In genomic region chr14:64012003-64012402, GRCh38 we compare ENCODE assay signal across 18 cellular contexts.
"Had no signal": no experiment of that assay in that cellular context is flagged by ENCODE, and none has a peak within 500 bp of the region (broad histone marks: within the 10 kb centered on the region; RNA-seq: fewer than 3 reads in every experiment).

No MANE protein-coding gene starts in this region.

- H3K4me3 Mint-ChIP-seq: dendritic cell treated with granulocyte-macrophage colony-stimulating factor and Interleukin-4, amounts not matched to agents 40 ng/mL and 50 ng/mL, for 4 days; endodermal cell; naive B cell; neural crest cell had no signal

- H3K79me2 ChIP-seq: hepatocyte had no signal

- H3K4me1 ChIP-seq: left ventricle myocardium inferior, lower lobe of right lung had no signal

- H3K27me3 ChIP-seq: hepatocyte had no signal

- H3K27ac Mint-ChIP-seq: dendritic cell treated with granulocyte-macrophage colony-stimulating factor and Interleukin-4, amounts not matched to agents 40 ng/mL and 50 ng/mL, for 4 days; endodermal cell; naive B cell had no signal

- DNase-seq: endodermal cell; foreskin melanocyte; head of caudate nucleus; kidney; left cardiac atrium; left ventricle myocardium inferior; lower lobe of right lung; mesendoderm; naive B cell; posterior cingulate gyrus; right cardiac atrium; small intestine; stimulated activated CD4-positive, alpha-beta T cell treated with anti-CD3 and anti-CD28 coated beads, Interleukin-12 subunit alpha, Interleukin-12 subunit beta, amount 100 ng/mL, for 4 hours; stimulated activated naive CD4-positive, alpha-beta T cell treated with Interleukin-2 at 50 U/mL for 16 hours; trophoblast cell had no signal

- ATAC-seq: left cardiac atrium, lower lobe of right lung, right cardiac atrium had no signal

- H3K4me1 Mint-ChIP-seq: endodermal cell, naive B cell, neural crest cell had no signal

- H3K9me3 ChIP-seq: lower lobe of right lung had no signal

- H3K4me2 ChIP-seq: hepatocyte had no signal

- H3K4me3 ChIP-seq: hepatocyte, left ventricle myocardium inferior, lower lobe of right lung had no signal

- H3K27ac ChIP-seq: hepatocyte, left ventricle myocardium inferior, lower lobe of right lung had no signal

- H3K27me3 Mint-ChIP-seq: dendritic cell treated with granulocyte-macrophage colony-stimulating factor and Interleukin-4, amounts not matched to agents 40 ng/mL and 50 ng/mL, for 4 days; naive B cell had no signal

- H3K9me3 Mint-ChIP-seq: dendritic cell treated with granulocyte-macrophage colony-stimulating factor and Interleukin-4, amounts not matched to agents 40 ng/mL and 50 ng/mL, for 4 days had no signal

- H2AFZ ChIP-seq: hepatocyte had no signal
